8 cellular contexts compared by ENCODE assay signal in genomic region chr2:127197475-127198385, GRCh38. TPM values are rescaled to one million over a fixed set of nuclear protein-coding genes. Genes with fewer than 3 reads are reported as not detected.
DNase-seq lines count a peak whose midpoint lies in the region; FAIRE-seq and TF ChIP-seq lines count a peak whose summit lies in the region.

No MANE protein-coding gene starts in this region.

- peak overlapping the region; percentile 10 for H3K4me3 ChIP-seq in HAP-1
- H3K4me3 ChIP-seq in astrocyte (ENCODE audit: insufficient read depth, low read depth, low read length) = no peak overlapping the region

- in situ Hi-C loops in HAP-1 (cut with MboI; ENCODE audit: low sequenced_read_pairs) = no loop called here

- H3K27ac Mint-ChIP-seq in astrocyte (ENCODE audit: unreplicated experiment) = no peak overlapping the region

- H3K27ac ChIP-seq in astrocyte (ENCODE audit: low read depth, low read length) = no peak overlapping the region

- H3K79me2 ChIP-seq in astrocyte (ENCODE audit: insufficient read depth, low read length) = no peaks in the 10 kb centered on the region

- H3K9me3 ChIP-seq in HAP-1 (no peaks in the 10 kb centered on the region), astrocyte (ENCODE audit: insufficient read depth, low read depth, low read length) (no peaks in the 10 kb centered on the region)

- no peaks in the 10 kb centered on the region for H3K36me3 ChIP-seq in HAP-1 (replicated peaks)
- no peaks in the 10 kb centered on the region for H3K36me3 ChIP-seq in astrocyte (ENCODE audit: insufficient read depth, low read length)

- TF ChIP-seq CTCF in astrocyte (IDR thresholded peaks at IDR 0.05; ENCODE audit: insufficient read depth, low read depth, low read length) = peak; percentile 44

- FAIRE-seq in astrocyte (lab: Jason Lieb, UNC) = no peak

- H3K27me3 ChIP-seq in HAP-1 (ENCODE audit: low read depth) (no peaks in the 10 kb centered on the region), astrocyte (ENCODE audit: insufficient read depth, low read length) (no peaks in the 10 kb centered on the region)

- H3K27me3 Mint-ChIP-seq in astrocyte (ENCODE audit: low read depth, unreplicated experiment) = no peaks in the 10 kb centered on the region

- DNase-seq in DMS153 treated with DMSO at 0.1 percent for 48 hours (lab: John Stamatoyannopoulos, UW; ENCODE audit: unreplicated experiment) (peak; percentile 57), HAP-1 (ENCODE audit: low spot score in 2 of 2) (peak; percentile 59 to 89), NCI-H146 (lab: John Stamatoyannopoulos, UW) (peak; percentile 72), T-helper 1 cell (peak in 3 of 5 donors; percentile 24 to 54 (median 36)), astrocyte (ENCODE audit: low read depth) (peak; percentile 31), kidney tubule cell (ENCODE audit: low spot score) (peak; percentile 76), HPDE6-E6E7 (ENCODE audit: extremely low spot score) (no peak)
- peak; percentile 26 to 66 (median 41) for DNase-seq in stimulated activated CD4-positive, alpha-beta T cell treated with anti-CD3 and anti-CD28 coated beads, TNF-alpha, amount 100 ng/mL, for 24 hours (ENCODE audit: low read depth in 3 of 3)

- no peaks in the 10 kb centered on the region for H4K20me1 ChIP-seq in astrocyte (ENCODE audit: insufficient read depth, low read length)

- H3K36me3 Mint-ChIP-seq in astrocyte (ENCODE audit: low read depth, unreplicated experiment) = peaks cover 12% of the 10 kb centered on the region

- peaks cover 5% of the 10 kb centered on the region for H3K9me3 Mint-ChIP-seq in astrocyte (ENCODE audit: unreplicated experiment)

- no peak overlapping the region for H3K9ac ChIP-seq in astrocyte (ENCODE audit: low read length)

- no peak overlapping the region for H3K4me2 ChIP-seq in astrocyte (ENCODE audit: low read length)

- H2AFZ ChIP-seq in astrocyte (ENCODE audit: low read depth, low read length) = no peak overlapping the region

- peaks cover 5% of the 10 kb centered on the region for H3K4me1 Mint-ChIP-seq in astrocyte (ENCODE audit: low read depth, unreplicated experiment)

- H3K4me1 ChIP-seq in HAP-1 (no peaks in the 10 kb centered on the region; the same call in 1 of the 2 replicates), astrocyte (ENCODE audit: insufficient read depth, low read length) (peaks cover 15% of the 10 kb centered on the region)

- no peak overlapping the region for H3K4me3 Mint-ChIP-seq in astrocyte (ENCODE audit: unreplicated experiment)

RNA-seq across cellular contexts. Expression of gene CYP27C1, which starts 22.4 kb away (rescaled TPM):
- 4.4 and 5.7 TPM in 2 replicates for total RNA-seq in astrocyte
